14 cellular contexts compared by ENCODE assay signal in genomic region chr17:17579691-17580090, GRCh38. TPM values are rescaled to one million over a fixed set of nuclear protein-coding genes. Genes with fewer than 3 reads are reported as not detected.
DNase-seq lines count a peak whose midpoint lies in the region; TF ChIP-seq lines count a peak whose summit lies in the region.
"Had no signal": no experiment of that assay in that cellular context is flagged by ENCODE, and none has a peak within 500 bp of the region (broad histone marks: within the 10 kb centered on the region; RNA-seq: fewer than 3 reads in every experiment).

No MANE protein-coding gene starts in this region.

- no peak overlapping the region for H3K4me3 ChIP-seq in neuronal stem cell (ENCODE audit: low read length in 2 of 2)
- H3K4me3 ChIP-seq: BLaER1 treated with 17β-estradiol and CSF1 and Interleukin-3, amounts not matched to agents 10 nM and 100 nM; GM12878 had no signal

- no peak overlapping the region for H2BK120ac ChIP-seq in neuronal stem cell (ENCODE audit: low read depth, low read length)

- no peak overlapping the region for H4K91ac ChIP-seq in neuronal stem cell (ENCODE audit: low read depth, low read length, poor library complexity)

- no peak overlapping the region for H2BK12ac ChIP-seq in neuronal stem cell (ENCODE audit: low read length)

- no peak overlapping the region for H2AFZ ChIP-seq in neuronal stem cell (ENCODE audit: low read length)

- no peak overlapping the region for H3K14ac ChIP-seq in neuronal stem cell (ENCODE audit: low read length)

- H3K4me1 ChIP-seq in neuronal stem cell (ENCODE audit: control insufficient read depth in 2 of 2, insufficient read depth in 1 of 2, low read depth in 1 of 2, low read length in 2 of 2) = no peaks in the 10 kb centered on the region

- DNase-seq in NCI-H2029 (lab: John Stamatoyannopoulos, UW) (peak; percentile 22), NCI-H2029 treated with DMSO at 0.1 percent for 48 hours (lab: John Stamatoyannopoulos, UW) (no peak), ELF-1 (ENCODE audit: low read depth, low spot score) (peak; percentile 59), SHP77 (lab: John Stamatoyannopoulos, UW) (peak; percentile 86 to 95), neuronal stem cell (ENCODE audit: low spot score) (no peak), SIG-M5 treated with dmso at 0.1 percent for 504 hours (lab: John Stamatoyannopoulos, UW; ENCODE audit: unreplicated experiment) (no peak), HEK293T (ENCODE audit: extremely low spot score) (no peak), ACHN (no peak)
- DNase-seq: 8988T; IMR-90; Kasumi-1; NK-92 treated with Interleukin-12 subunit alpha and Interleukin-12 subunit beta, amount 100 ng/mL, for 24 hours had no signal

- no peaks in the 10 kb centered on the region for H3K9me3 ChIP-seq in neuronal stem cell (replicated peaks in 1 of 2; ENCODE audit: control insufficient read depth in 2 of 2, insufficient read depth in 1 of 2, low read depth in 1 of 2, low read length in 2 of 2)
- H3K9me3 ChIP-seq: BLaER1 treated with 17β-estradiol and CSF1 and Interleukin-3, amounts not matched to agents 10 nM and 100 nM had no signal

- H3K18ac ChIP-seq in neuronal stem cell (ENCODE audit: low read length) = peak overlapping the region; percentile 41

- no peaks in the 10 kb centered on the region for H3K27me3 ChIP-seq in neuronal stem cell (ENCODE audit: control insufficient read depth in 3 of 3, insufficient read depth in 3 of 3, low read depth in 1 of 3, low read length in 3 of 3)
- H3K27me3 ChIP-seq: BLaER1 treated with 17β-estradiol and CSF1 and Interleukin-3, amounts not matched to agents 10 nM and 100 nM had no signal

- CTCF ChIA-PET in HEK293T (lab: Yijun Ruan, JAX) = interaction anchor here (0.6 kb wide), 1 partner anchor 11 kb away, joined by 3 read pairs; no protein-coding TSS in a partner anchor

- no peak overlapping the region for H3K4me2 ChIP-seq in neuronal stem cell (ENCODE audit: insufficient read depth, low read length, poor library complexity, severe bottlenecking)
- H3K4me2 ChIP-seq: BLaER1 treated with 17β-estradiol and CSF1 and Interleukin-3, amounts not matched to agents 10 nM and 100 nM had no signal

- in situ Hi-C loops in ACHN (cut with HindIII; ENCODE audit: low pct_ligation_motif_present, low pct_unique_long_range_greater_than_20kb, low sequenced_read_pairs) = no loop called here

- H3K23ac ChIP-seq in neuronal stem cell (ENCODE audit: low read depth, low read length, poor library complexity) = no peak overlapping the region

- POLR2A ChIA-PET in HEK293T (lab: Yijun Ruan, JAX) = interaction anchor here (5.5 kb wide), 1 partner anchor 11 kb away, joined by 35 read pairs; the partner anchor contains the start of gene PEMT

- H2BK5ac ChIP-seq in neuronal stem cell (ENCODE audit: low read length) = peak overlapping the region; percentile 35

- H3K79me1 ChIP-seq in neuronal stem cell (ENCODE audit: low read depth, low read length) = peaks cover 5% of the 10 kb centered on the region

- no peak overlapping the region for H2AK5ac ChIP-seq in neuronal stem cell (ENCODE audit: low read depth, low read length)

- H3K36me3 ChIP-seq in neuronal stem cell (replicated peaks in 1 of 2; ENCODE audit: control insufficient read depth in 2 of 2, insufficient read depth in 2 of 2, low read length in 2 of 2) = peaks cover 9 to 13% of the 10 kb centered on the region in 2 donors

- no peak overlapping the region for H4K8ac ChIP-seq in neuronal stem cell (ENCODE audit: low read depth, low read length)

- no peak overlapping the region for H2BK15ac ChIP-seq in neuronal stem cell (ENCODE audit: low read length)

- no peak overlapping the region for H3K4ac ChIP-seq in neuronal stem cell (ENCODE audit: low read length)

- no peak overlapping the region for H3K9ac ChIP-seq in neuronal stem cell (ENCODE audit: low read depth, low read length, poor library complexity)
- H3K9ac ChIP-seq: BLaER1 treated with 17β-estradiol and CSF1 and Interleukin-3, amounts not matched to agents 10 nM and 100 nM had no signal

- no CpG with 5 or more reads among the region's 8 CpGs for WGBS in neuronal stem cell (ENCODE audit: extremely low coverage in 2 of 2, insufficient read length in 2 of 2, insufficient replicate concordance in 1 of 2), 2 donors

- H3K27ac ChIP-seq in neuronal stem cell (replicated peaks; ENCODE audit: low read length) = no peak overlapping the region
- H3K27ac ChIP-seq: BLaER1 treated with 17β-estradiol and CSF1 and Interleukin-3, amounts not matched to agents 10 nM and 100 nM had no signal

TF ChIP-seq in HEK293T, 16 proteins besides CTCF, POLR2A, EP300 and RAD21:
- no peak for TF ChIP-seq FOXM1 (IDR thresholded peaks at IDR 0.05; ENCODE audit: borderline replicate concordance)
- no peak for TF ChIP-seq LEF1 (IDR thresholded peaks at IDR 0.05; ENCODE audit: borderline replicate concordance)
- TF ChIP-seq, protein P1, sequence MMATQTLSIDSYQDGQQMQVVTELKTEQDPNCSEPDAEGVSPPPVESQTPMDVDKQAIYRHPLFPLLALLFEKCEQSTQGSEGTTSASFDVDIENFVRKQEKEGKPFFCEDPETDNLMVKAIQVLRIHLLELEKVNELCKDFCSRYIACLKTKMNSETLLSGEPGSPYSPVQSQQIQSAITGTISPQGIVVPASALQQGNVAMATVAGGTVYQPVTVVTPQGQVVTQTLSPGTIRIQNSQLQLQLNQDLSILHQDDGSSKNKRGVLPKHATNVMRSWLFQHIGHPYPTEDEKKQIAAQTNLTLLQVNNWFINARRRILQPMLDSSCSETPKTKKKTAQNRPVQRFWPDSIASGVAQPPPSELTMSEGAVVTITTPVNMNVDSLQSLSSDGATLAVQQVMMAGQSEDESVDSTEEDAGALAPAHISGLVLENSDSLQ (IDR thresholded peaks at IDR 0.05) = no peak
- no peak for TF ChIP-seq ELF4 (IDR thresholded peaks at IDR 0.05)
- TF ChIP-seq HDGF (IDR thresholded peaks at IDR 0.05; ENCODE audit: borderline replicate concordance) = no peak
- TF ChIP-seq SUZ12 (IDR thresholded peaks at IDR 0.05) = no peak
- no peak for TF ChIP-seq TARDBP (IDR thresholded peaks at IDR 0.05)

RNA-seq across cellular contexts. Expression of gene PEMT, which starts 11.8 kb away (rescaled TPM):
- polyA plus RNA-seq in neuronal stem cell (2013, experiment 1 of 2) = 42.5 TPM
- polyA plus RNA-seq in neuronal stem cell (2013, experiment 2 of 2) = 39.1 TPM

Comparison
In these comparisons a context has a peak if more than half of its experiments do, and no peak if none do; other contexts are left out.
1. DNase-seq: peak in NCI-H2029 (single experiment), ELF-1 (single experiment) and SHP77 (2 of 2); none in NCI-H2029 treated with DMSO at 0.1 percent for 48 hours (single experiment), neuronal stem cell (single experiment), SIG-M5 treated with dmso at 0.1 percent for 504 hours (single experiment), HEK293T (single experiment) and ACHN (single experiment).